12 cellular contexts compared by ENCODE assay signal in the genomic region with DNA sequence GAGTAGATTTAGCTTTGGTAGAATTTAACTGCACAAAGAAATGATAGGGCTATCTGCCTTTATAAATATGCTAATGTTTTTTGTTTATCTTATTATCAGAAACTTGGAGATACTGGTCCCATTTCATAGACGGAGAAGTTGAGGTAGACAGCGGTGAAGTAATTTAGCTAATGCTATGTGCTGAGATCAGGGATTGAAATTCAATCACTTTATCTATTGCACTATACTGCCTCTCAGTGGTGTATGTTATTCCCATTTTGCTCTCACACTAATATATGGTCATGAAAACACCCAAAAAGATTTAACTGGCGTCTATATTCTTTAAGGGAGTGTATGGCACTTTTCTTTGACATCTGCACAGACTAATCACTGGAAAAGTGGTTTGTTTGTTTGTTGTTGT.
DNase-seq lines count a peak whose midpoint lies in the region; ATAC-seq and TF ChIP-seq lines count a peak whose summit lies in the region.
"Had no signal": no experiment of that assay in that cellular context is flagged by ENCODE, and none has a peak within 500 bp of the region (broad histone marks: within the 10 kb centered on the region; RNA-seq: fewer than 3 reads in every experiment).

No MANE protein-coding gene starts in this region.

- no peaks in the 10 kb centered on the region for H3K79me2 ChIP-seq in PC-9 (ENCODE audit: low read depth)

- no TSS peak for BruUV-seq in PC-9 (replicated peaks; lab: Mats Ljungman, UMichigan)

- H3K4me2 ChIP-seq in PC-9: no peak overlapping the region

- peaks cover 4% of the 10 kb centered on the region; the same call in 1 of the 2 replicates for H3K9me2 ChIP-seq in PC-9 (ENCODE audit: insufficient read depth)

- POLR2A ChIA-PET in PC-9 (lab: Charles Lee; ENCODE audit: unreplicated experiment): no interaction called here

- no peaks in the 10 kb centered on the region for H3K36me3 ChIP-seq in cardiac muscle cell
- H3K36me3 ChIP-seq in heart right ventricle: no peaks in the 10 kb centered on the region
- no peaks in the 10 kb centered on the region for H3K36me3 ChIP-seq in PC-9 (ENCODE audit: low read depth)
- H3K36me3 ChIP-seq in upper lobe of right lung: no peaks in the 10 kb centered on the region
- H3K36me3 ChIP-seq in spleen: no peaks in the 10 kb centered on the region
- H3K36me3 ChIP-seq: thyroid gland had no signal

- no peak for TF ChIP-seq POLR2A in spleen (IDR thresholded peaks at IDR 0.05)

- TF ChIP-seq CTCF in cardiac muscle cell (IDR thresholded peaks at IDR 0.05; ENCODE audit: low read depth, low read length) (peak; percentile 40), heart right ventricle (IDR thresholded peaks at IDR 0.05) (peak in 3 of 9 donors; percentile 15 to 27 (median 15)), PC-9 (conservative IDR thresholded peaks at IDR 0.05) (peak; percentile 52; the same call in 1 of the 2 replicates), fibroblast of pulmonary artery (IDR thresholded peaks at IDR 0.05; ENCODE audit: low read length, missing control alignments) (peak; percentile 44), upper lobe of right lung (IDR thresholded peaks at IDR 0.05) (peak; percentile 12), spleen (IDR thresholded peaks at IDR 0.05 in 8 of 11, conservative IDR thresholded peaks at IDR 0.05 in 3 of 11) (no peak)

- H4K20me1 ChIP-seq in PC-9 (ENCODE audit: insufficient read depth): no peaks in the 10 kb centered on the region

- no peak overlapping the region for H2AFZ ChIP-seq in PC-9

- 69 to 85% methylated on average over 3 of the region's 3 CpGs for WGBS in heart right ventricle, 2 donors
- WGBS in spleen, 5 donors: 76 to 87% (median 78%) methylated on average over 3 of the region's 3 CpGs

- ATAC-seq in heart right ventricle: no peak
- no peak for ATAC-seq in upper lobe of right lung

- peak in 1 of 2 donors; percentile 45 for DNase-seq in cardiac muscle cell (ENCODE audit: low read depth in 1 of 2, low spot score in 1 of 2)
- DNase-seq in heart right ventricle: no peak
- no peak for DNase-seq in PC-9
- DNase-seq in fibroblast of pulmonary artery (ENCODE audit: low read depth): peak; percentile 49
- no peak for DNase-seq in upper lobe of right lung
- DNase-seq in NCI-H345 treated with DMSO at 0.1 percent for 48 hours (lab: John Stamatoyannopoulos, UW; ENCODE audit: unreplicated experiment): no peak
- no peak for DNase-seq in spleen
- DNase-seq in Ammon's horn (ENCODE audit: low spot score): no peak
- DNase-seq: activated effector memory CD4-positive, alpha-beta T cell treated with Interleukin-2 at 50 U/mL for 16 hours; Calu3; glutamatergic neuron; thyroid gland had no signal

- CTCF ChIA-PET in PC-9 (lab: Charles Lee): no interaction called here

- H3K27ac ChIP-seq in cardiac muscle cell (no peak overlapping the region), heart right ventricle (no peak overlapping the region), PC-9 (no peak overlapping the region), upper lobe of right lung (no peak overlapping the region), spleen (no peak overlapping the region)
- H3K27ac ChIP-seq: thyroid gland had no signal

- H3K9me3 ChIP-seq in cardiac muscle cell (ENCODE audit: low read depth) (no peaks in the 10 kb centered on the region), heart right ventricle (no peaks in the 10 kb centered on the region), PC-9 (ENCODE audit: insufficient read depth, low read depth) (no peaks in the 10 kb centered on the region), upper lobe of right lung (no peaks in the 10 kb centered on the region), spleen (no peaks in the 10 kb centered on the region)
- H3K9me3 ChIP-seq: thyroid gland had no signal

- intact Hi-C loops in heart right ventricle (cut with DNase I): no loop called here
- intact Hi-C loops in PC-9 (cut with micrococcal nuclease; ENCODE audit: unreplicated experiment): loop anchor here (5.0 to 10.0 kb wide), 2 partner anchors 311 to 1933 kb away; no protein-coding TSS in a partner anchor
- intact Hi-C loops in upper lobe of right lung (cut with DNase I): no loop called here
- intact Hi-C loops in spleen (cut with DNase I; ENCODE audit: low total_unique reads): no loop called here

- no peak overlapping the region for H3K4me3 ChIP-seq in cardiac muscle cell
- H3K4me3 ChIP-seq in heart right ventricle: no peak overlapping the region
- no peak overlapping the region for H3K4me3 ChIP-seq in PC-9
- no peak overlapping the region for H3K4me3 ChIP-seq in fibroblast of pulmonary artery (replicated peaks; ENCODE audit: low read depth, low read length)
- H3K4me3 ChIP-seq in upper lobe of right lung: no peak overlapping the region
- no peak overlapping the region for H3K4me3 ChIP-seq in spleen
- H3K4me3 ChIP-seq: thyroid gland had no signal

- H3K27me3 ChIP-seq in cardiac muscle cell: no peaks in the 10 kb centered on the region
- H3K27me3 ChIP-seq in heart right ventricle: peaks cover 0 to 36% (median 10%) of the 10 kb centered on the region in 7 donors
- H3K27me3 ChIP-seq in PC-9 (ENCODE audit: insufficient read depth, low read depth): peaks cover 55% of the 10 kb centered on the region
- H3K27me3 ChIP-seq in upper lobe of right lung: no peaks in the 10 kb centered on the region
- H3K27me3 ChIP-seq in spleen (replicated peaks in 1 of 7): no peaks in the 10 kb centered on the region
- H3K27me3 ChIP-seq: thyroid gland had no signal

- H3K4me1 ChIP-seq in cardiac muscle cell (ENCODE audit: low read depth) (no peaks in the 10 kb centered on the region), heart right ventricle (no peaks in the 10 kb centered on the region), PC-9 (replicated peaks; ENCODE audit: insufficient read depth) (no peaks in the 10 kb centered on the region), upper lobe of right lung (no peaks in the 10 kb centered on the region), spleen (no peaks in the 10 kb centered on the region)
- H3K4me1 ChIP-seq: thyroid gland had no signal

- no peaks in the 10 kb centered on the region for H3F3A ChIP-seq in PC-9 (ENCODE audit: insufficient read depth, low read depth)

Comparison
In these comparisons a context has a peak if more than half of its experiments do, and no peak if none do; other contexts are left out.
1. CTCF ChIP-seq: peak in cardiac muscle cell (single experiment), PC-9 (single experiment), fibroblast of pulmonary artery (single experiment) and upper lobe of right lung (single experiment); none in spleen (0 of 11).